ENCODE assay signal across 8 cellular contexts in genomic region chr12:69470189-69471094, GRCh38. TPM values are rescaled to one million over a fixed set of nuclear protein-coding genes. Genes with fewer than 3 reads are reported as not detected.
DNase-seq lines count a peak whose midpoint lies in the region; ATAC-seq, FAIRE-seq and TF ChIP-seq lines count a peak whose summit lies in the region.

Gene FRS2, plus strand, starts transcription at chr12:69470388. Its CDS starts 98,643 bp downstream, at chr12:69569031.

- intact Hi-C loops in kidney (cut with DNase I): no loop called here

- DNase-seq in AG10803 (ENCODE audit: low read depth) (peak; percentile 89), NCI-H345 (lab: John Stamatoyannopoulos, UW) (peak; percentile 92), cerebellar cortex (ENCODE audit: low spot score) (peak; percentile 94), kidney (peak; percentile 96)
- DNase-seq in activated CD4-positive, CD25-positive, alpha-beta regulatory T cell treated with anti-CD3 and anti-CD28 coated beads, Interleukin-2, amount 50 U/mL, for 16 hours (ENCODE audit: low read depth, low spot score): peak; percentile 68
- peak; percentile 94 for DNase-seq in stimulated activated CD4-positive, alpha-beta T cell treated with anti-CD3 and anti-CD28 coated beads, Interleukin-15, amount 100 ng/mL, for 24 hours

- ATAC-seq in GM19023 (IDR thresholded peaks at IDR 0.05; ENCODE audit: unreplicated experiment) (peak; percentile 99), HG03280 (IDR thresholded peaks at IDR 0.05; ENCODE audit: unreplicated experiment) (peak; percentile 99)

- H3K4me3 ChIP-seq in AG10803 (ENCODE audit: low read length) (peak within 1 kb of the TSS; percentile 91), kidney (ENCODE audit: low read length in 2 of 2) (peak within 1 kb of the TSS; percentile 82 to 93)

- no peaks in the 10 kb centered on the region for H3K9me3 ChIP-seq in kidney (ENCODE audit: control insufficient read depth in 1 of 2, low read length in 2 of 2)

- H3K36me3 ChIP-seq in kidney (ENCODE audit: control insufficient read depth in 1 of 2, insufficient read depth in 2 of 2, low read length in 2 of 2): no peaks in the 10 kb centered on the region

- peak; percentile 53 for TF ChIP-seq CTCF in AG10803 (conservative IDR thresholded peaks at IDR 0.05; ENCODE audit: low read length)
- TF ChIP-seq CTCF in kidney (IDR thresholded peaks at IDR 0.05; ENCODE audit: borderline replicate concordance, extremely low read depth, insufficient read depth): peak; percentile 24

- H3K9ac ChIP-seq in kidney (ENCODE audit: low read length in 2 of 2): peak within 1 kb of the TSS; percentile 83 to 87

- FAIRE-seq in kidney (lab: Jason Lieb, UNC): no peak

- H3K27ac ChIP-seq in kidney (ENCODE audit: low read depth in 2 of 2, low read length in 2 of 2): peak within 1 kb of the TSS; percentile 83 to 91

- peaks cover 13 to 21% of the 10 kb centered on the region in 2 donors for H3K4me1 ChIP-seq in kidney (ENCODE audit: control insufficient read depth in 1 of 2, insufficient read depth in 1 of 2, low read depth in 1 of 2, low read length in 2 of 2)

RNA-seq across cellular contexts. Expression of gene FRS2, which starts in this region (rescaled TPM):
- total RNA-seq in kidney: 31.4 TPM
- polyA plus RNA-seq in kidney (ENCODE audit: insufficient read depth, low read depth, low replicate concordance): 4.6 TPM

Comparison
In these comparisons a context has a peak if more than half of its experiments do, and no peak if none do; other contexts are left out.
1. Peak in every context shown above with its lines: DNase-seq, ATAC-seq, H3K4me3 ChIP-seq and H3K27ac ChIP-seq.